ENCODE assay signal across 16 cellular contexts in genomic region chr6:8082572-8082953, GRCh38. TPM values are rescaled to one million over a fixed set of nuclear protein-coding genes. Genes with fewer than 3 reads are reported as not detected.
DNase-seq lines count a peak whose midpoint lies in the region; ATAC-seq, FAIRE-seq and TF ChIP-seq lines count a peak whose summit lies in the region.
"Had no signal": no experiment of that assay in that cellular context is flagged by ENCODE, and none has a peak within 500 bp of the region (broad histone marks: within the 10 kb centered on the region; RNA-seq: fewer than 3 reads in every experiment).

No MANE protein-coding gene starts in this region.

- CTCF ChIA-PET in AG04450 (lab: Charles Lee) = no interaction called here

- H3K27ac Mint-ChIP-seq in endothelial cell (ENCODE audit: unreplicated experiment) = peak overlapping the region; percentile 95
- H3K27ac Mint-ChIP-seq: T-helper 17 cell had no signal

- peaks cover 26% of the 10 kb centered on the region for H3K4me1 Mint-ChIP-seq in endothelial cell (ENCODE audit: unreplicated experiment)

- H3K4me3 ChIP-seq in AG04450 (ENCODE audit: low read depth, low read length) (no peak overlapping the region), RWPE2 (ENCODE audit: severe bottlenecking) (no peak overlapping the region), pancreas (no peak overlapping the region)
- H3K4me3 ChIP-seq: transverse colon had no signal

- DNase-seq in AG04450 (ENCODE audit: low read depth, low spot score) (no peak), RWPE2 (ENCODE audit: low spot score) (no peak), endothelial cell (ENCODE audit: low spot score) (no peak), pancreas (no peak)
- DNase-seq: activated CD4-positive, alpha-beta T cell treated with anti-CD3 and anti-CD28 coated beads for 1 hour; AML-193; naive B cell; retina; stimulated activated CD4-positive, alpha-beta T cell treated with anti-CD3 and anti-CD28 coated beads, Interleukin-2, amount 100 ng/mL, for 48 hours; stimulated activated CD8-positive, alpha-beta memory T cell treated with anti-CD3 and anti-CD28 coated beads, Interleukin-4, amount 100 ng/mL, for 48 hours; T-helper 17 cell; transverse colon had no signal

- peaks cover 64% of the 10 kb centered on the region for H3K4me1 ChIP-seq in RWPE2 (ENCODE audit: insufficient read depth, poor library complexity, severe bottlenecking)
- H3K4me1 ChIP-seq in pancreas = peaks cover 4 to 59% (median 40%) of the 10 kb centered on the region in 3 donors

- peaks cover 3% of the 10 kb centered on the region for H3K27me3 Mint-ChIP-seq in endothelial cell (ENCODE audit: unreplicated experiment)
- H3K27me3 Mint-ChIP-seq: naive B cell, T-helper 17 cell had no signal

- no peak for ATAC-seq in RWPE2 (ENCODE audit: low read depth)
- no peak for ATAC-seq in pancreas
- no peak for ATAC-seq in HG03439 (IDR thresholded peaks at IDR 0.05; ENCODE audit: unreplicated experiment)
- ATAC-seq in esophagus mucosa = no peak
- ATAC-seq in GM21526 (IDR thresholded peaks at IDR 0.05; ENCODE audit: low FRiP score, unreplicated experiment) = no peak
- ATAC-seq in HG03442 (IDR thresholded peaks at IDR 0.05; ENCODE audit: unreplicated experiment) = no peak
- ATAC-seq: T-helper 17 cell had no signal

- TF ChIP-seq CTCF in AG04450 (IDR thresholded peaks at IDR 0.05; ENCODE audit: low read depth, low read length) (no peak), RWPE2 (IDR thresholded peaks at IDR 0.05; ENCODE audit: poor library complexity, severe bottlenecking) (no peak), endothelial cell (IDR thresholded peaks at IDR 0.05; ENCODE audit: unreplicated experiment) (no peak), pancreas (IDR thresholded peaks at IDR 0.05) (no peak)

- WGBS in pancreas, 2 donors = 57 to 75% methylated on average over 1 of the region's 1 CpG

- H3K27me3 ChIP-seq in AG04450 (ENCODE audit: control insufficient read depth, insufficient read depth, low read length) = no peaks in the 10 kb centered on the region
- H3K27me3 ChIP-seq in RWPE2 (ENCODE audit: insufficient read depth, poor library complexity, severe bottlenecking) = no peaks in the 10 kb centered on the region
- no peaks in the 10 kb centered on the region for H3K27me3 ChIP-seq in pancreas
- H3K27me3 ChIP-seq: transverse colon had no signal

- no peak for FAIRE-seq in pancreas (lab: Jason Lieb, UNC)

- H3K36me3 ChIP-seq in RWPE2 (ENCODE audit: low read depth) (peaks cover 39% of the 10 kb centered on the region), pancreas (no peaks in the 10 kb centered on the region)
- H3K36me3 ChIP-seq: transverse colon had no signal

- POLR2A ChIA-PET in AG04450 (lab: Yijun Ruan, JAX) = no interaction called here

- intact Hi-C loops in pancreas (cut with DNase I) = no loop called here

- no peaks in the 10 kb centered on the region for H3K9me3 Mint-ChIP-seq in endothelial cell (ENCODE audit: unreplicated experiment)

- peaks cover 9% of the 10 kb centered on the region for H3K36me3 Mint-ChIP-seq in endothelial cell (ENCODE audit: low read depth, unreplicated experiment)

- H3K27ac ChIP-seq in AG04450 (ENCODE audit: low read depth, low read length) = peak overlapping the region; percentile 73
- peak overlapping the region; percentile 78 for H3K27ac ChIP-seq in RWPE2 (ENCODE audit: poor library complexity, severe bottlenecking)
- H3K27ac ChIP-seq in pancreas = peak overlapping the region in 3 of 4 donors; percentile 3 to 77 (median 60)
- H3K27ac ChIP-seq: transverse colon had no signal

- H3K4me3 Mint-ChIP-seq in endothelial cell (ENCODE audit: unreplicated experiment) = no peak overlapping the region
- H3K4me3 Mint-ChIP-seq: naive B cell, T-helper 17 cell had no signal

- H3K9me3 ChIP-seq in AG04450 (ENCODE audit: control insufficient read depth, insufficient read depth, low read length) (no peaks in the 10 kb centered on the region), RWPE2 (ENCODE audit: severe bottlenecking) (no peaks in the 10 kb centered on the region), pancreas (no peaks in the 10 kb centered on the region)
- H3K9me3 ChIP-seq: transverse colon had no signal

RNA-seq across cellular contexts. Expression of gene BLOC1S5, which starts 18.4 kb away (rescaled TPM):
- polyA plus RNA-seq in AG04450 (2011; rRNA removed) (8.4 and 15.1 TPM in 2 replicates), pancreas (1 to 10 TPM; 2.6 to 4.8 TPM)
- 5.2 and 7.8 TPM in 2 replicates for polyA minus RNA-seq in AG04450 (2011; rRNA and poly(A)+ RNA removed)
- total RNA-seq in endothelial cell (ENCODE audit: unreplicated experiment) (13.2 TPM), pancreas (1 to 10 TPM; 3.2 to 9.0 (median 5.3) TPM), esophagus mucosa (6.5 TPM)

RNA-seq across cellular contexts. Expression of gene EEF1E1, which starts 19.8 kb away (rescaled TPM):
- polyA plus RNA-seq in AG04450 (2011; rRNA removed) (51.1 and 65.1 TPM in 2 replicates), pancreas (10 to 100 TPM; 13.3 to 20.6 TPM)
- polyA minus RNA-seq in AG04450 (2011; rRNA and poly(A)+ RNA removed) = 13.0 and 20.3 TPM in 2 replicates
- total RNA-seq in endothelial cell (ENCODE audit: unreplicated experiment) (14.0 TPM), pancreas (10 to 100 TPM in 4 of 6 donors, 1 to 10 TPM in 2; 5.6 to 17.0 (median 12.4) TPM), esophagus mucosa (21.4 TPM)
